In genomic region chr11:2595205-2595604, GRCh38 we compare ENCODE assay signal across 35 cellular contexts.
"Had no signal": no experiment of that assay in that cellular context is flagged by ENCODE, and none has a peak within 500 bp of the region (broad histone marks: within the 10 kb centered on the region; RNA-seq: fewer than 3 reads in every experiment).

No MANE protein-coding gene starts in this region.

- H3K9me3 ChIP-seq: MG63 had no signal

- H3K4me3 ChIP-seq: MG63 had no signal

- H3K36me3 ChIP-seq: MG63 had no signal

- H3K27me3 ChIP-seq: MG63 had no signal

- DNase-seq: Kasumi-1, MG63, MM.1S, MV-4-11, NCI-H1048, NCI-H1092, NCI-H1092 treated with DMSO at 0.1 percent for 48 hours, NCI-H1105, NCI-H1105 treated with DMSO at 0.1 percent for 48 hours, NCI-H1417, NCI-H1417 treated with DMSO at 0.1 percent for 48 hours, NCI-H1436, NCI-H1436 treated with DMSO at 0.1 percent for 48 hours, NCI-H146, NCI-H1694, NCI-H1694 treated with DMSO at 0.1 percent for 48 hours, NCI-H187, NCI-H187 treated with DMSO at 0.1 percent for 48 hours, NCI-H1930, NCI-H2029, NCI-H2029 treated with DMSO at 0.1 percent for 48 hours, NCI-H2081, NCI-H2081 treated with DMSO at 0.1 percent for 48 hours, NCI-H2107, NCI-H2171, NCI-H2171 treated with DMSO at 0.1 percent for 48 hours, NCI-H2227 treated with DMSO at 0.1 percent for 48 hours, NCI-H226, NCI-H345, NCI-H446, NCI-H446 treated with DMSO at 0.1 percent for 48 hours, NCI-H510A, NCI-H510A treated with DMSO at 0.1 percent for 48 hours, NCI-H524, NCI-H524 treated with DMSO at 0.1 percent for 48 hours had no signal
